8 cellular contexts compared by ENCODE assay signal in the genomic region with DNA sequence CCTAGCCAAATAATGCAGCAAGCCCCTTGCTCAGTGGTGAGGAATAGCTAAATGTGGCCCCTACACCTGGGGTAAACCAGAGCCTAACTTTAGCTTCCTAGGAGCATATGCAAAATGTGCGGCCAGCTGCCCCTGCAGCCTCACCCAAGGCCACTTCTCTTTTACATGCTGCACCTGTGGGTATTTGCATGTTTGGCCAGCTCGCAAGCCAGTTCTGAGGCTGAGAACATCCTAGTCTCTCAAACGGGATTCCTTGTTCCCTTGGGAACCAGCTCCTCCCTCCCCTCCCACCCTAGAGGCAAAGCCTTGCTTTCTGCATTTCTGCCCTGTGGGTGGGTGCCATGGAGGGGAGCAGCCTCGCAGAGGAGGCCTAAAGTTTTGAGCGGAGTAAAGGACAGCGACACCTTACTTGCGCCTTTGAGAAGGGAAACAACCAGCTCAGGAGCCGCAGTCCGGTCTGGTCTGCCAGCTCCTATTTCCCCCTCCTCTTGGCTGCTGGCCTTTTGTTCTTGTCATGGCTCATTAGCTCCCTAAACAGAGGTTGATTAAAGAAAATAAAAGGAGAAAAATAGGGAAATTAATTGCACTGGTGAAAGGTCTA.
A peak's percentile ranks its signal among the peaks of the same experiment; 100 is the strongest.
DNase-seq lines count a peak whose midpoint lies in the region; ATAC-seq and TF ChIP-seq lines count a peak whose summit lies in the region.

No MANE protein-coding gene starts in this region.

- intact Hi-C loops in colonic mucosa (cut with DNase I) = no loop called here

- in situ Hi-C loops in GM13977 (cut with MboI; ENCODE audit: low pct_unique_long_range_greater_than_20kb, low sequenced_read_pairs, unreplicated experiment) = no loop called here

- H3K36me3 ChIP-seq in colonic mucosa = no peaks in the 10 kb centered on the region

- H3K9ac ChIP-seq in colonic mucosa (ENCODE audit: low read depth in 2 of 2, low read length in 2 of 2) = no peak overlapping the region

- no peaks in the 10 kb centered on the region for H3K27me3 ChIP-seq in colonic mucosa

- no peaks in the 10 kb centered on the region for H3K9me3 Mint-ChIP-seq in effector memory CD8-positive, alpha-beta T cell

- no peaks in the 10 kb centered on the region for H3K4me1 ChIP-seq in colonic mucosa

- H3K4me3 Mint-ChIP-seq in effector memory CD8-positive, alpha-beta T cell = no peak overlapping the region

- DNase-seq in GM13977 (ENCODE audit: low spot score) (no peak), GM10266 (ENCODE audit: extremely low spot score) (no peak), NCI-H1436 (lab: John Stamatoyannopoulos, UW) (no peak), colonic mucosa (no peak), NK-92 (lab: John Stamatoyannopoulos, UW; ENCODE audit: unreplicated experiment) (no peak)
- no peak for DNase-seq in effector memory CD8-positive, alpha-beta T cell

- H3K9me3 ChIP-seq in colonic mucosa = no peaks in the 10 kb centered on the region

- no peak overlapping the region for H3K27ac ChIP-seq in colonic mucosa

- H3K27me3 Mint-ChIP-seq in effector memory CD8-positive, alpha-beta T cell = peaks cover 5 to 15% of the 10 kb centered on the region in 2 donors

- no peaks in the 10 kb centered on the region for H3K36me3 Mint-ChIP-seq in effector memory CD8-positive, alpha-beta T cell (ENCODE audit: insufficient read depth)

- H3K4me3 ChIP-seq in colonic mucosa = no peak overlapping the region

- ATAC-seq in GM21447 (IDR thresholded peaks at IDR 0.05; ENCODE audit: unreplicated experiment) (peak; percentile 78), HG03432 (IDR thresholded peaks at IDR 0.05; ENCODE audit: unreplicated experiment) (peak; percentile 78)
- peak; percentile 27 for ATAC-seq in effector memory CD8-positive, alpha-beta T cell (replicated peaks)

- no peaks in the 10 kb centered on the region for H3K4me1 Mint-ChIP-seq in effector memory CD8-positive, alpha-beta T cell (ENCODE audit: low read depth in 2 of 2)

- TF ChIP-seq CTCF in GM13977 (IDR thresholded peaks at IDR 0.05; ENCODE audit: extremely low read depth, insufficient read depth, missing control alignments) (peak; percentile 23), GM10266 (IDR thresholded peaks at IDR 0.05; ENCODE audit: control insufficient read depth, insufficient read depth, low read depth, missing control alignments) (no peak), colonic mucosa (IDR thresholded peaks at IDR 0.05) (no peak)

- H3K27ac Mint-ChIP-seq in effector memory CD8-positive, alpha-beta T cell = no peak overlapping the region

Comparison
In these comparisons a context has a peak if more than half of its experiments do, and no peak if none do; other contexts are left out.
1. ATAC-seq: peak in every context shown above with its lines; median percentile 78 in GM21447; 78 in HG03432; 27 in effector memory CD8-positive, alpha-beta T cell.